Comparison of ENCODE assay signal across 18 cellular contexts in the genomic region with DNA sequence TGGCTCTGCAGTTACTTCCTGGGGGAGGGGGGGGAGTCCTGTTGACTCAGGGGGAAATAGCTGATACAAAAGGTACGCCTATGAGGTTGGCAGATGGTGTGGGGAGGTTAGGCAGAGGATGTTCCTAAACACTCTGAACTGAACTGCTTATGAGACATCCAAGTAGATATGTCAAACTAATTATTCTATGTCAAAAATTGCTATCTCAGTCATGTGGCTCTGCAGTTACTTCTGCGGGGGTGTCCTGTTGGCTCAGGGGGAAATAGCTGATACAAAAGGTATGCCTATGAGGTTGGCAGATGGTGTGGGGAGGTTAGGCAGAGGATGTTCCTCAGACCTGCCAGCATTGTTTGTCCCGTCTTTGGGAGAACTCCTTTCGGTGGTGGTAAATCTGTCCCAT. TPM values are rescaled to one million over a fixed set of nuclear protein-coding genes. Genes with fewer than 3 reads are reported as not detected.
DNase-seq lines count a peak whose midpoint lies in the region; ATAC-seq, FAIRE-seq and TF ChIP-seq lines count a peak whose summit lies in the region.
"Had no signal": no experiment of that assay in that cellular context is flagged by ENCODE, and none has a peak within 500 bp of the region (broad histone marks: within the 10 kb centered on the region; RNA-seq: fewer than 3 reads in every experiment).

No MANE protein-coding gene starts in this region.

- peaks cover 15% of the 10 kb centered on the region for H3K36me3 Mint-ChIP-seq in neural progenitor cell

- no peak overlapping the region for H3K4me3 Mint-ChIP-seq in neural progenitor cell
- H3K4me3 Mint-ChIP-seq: HFFc6 had no signal

- no peaks in the 10 kb centered on the region for H3K9me3 Mint-ChIP-seq in neural progenitor cell
- H3K9me3 Mint-ChIP-seq: HFFc6 had no signal

- in situ Hi-C loops in HepG2 (cut with HindIII; ENCODE audit: extremely low pct_ligation_motif_present, low pct_unique_long_range_greater_than_20kb) = no loop called here

- intact Hi-C loops in HepG2 (cut with micrococcal nuclease; ENCODE audit: unreplicated experiment) = no loop called here
- intact Hi-C loops in right lobe of liver (cut with DNase I) = no loop called here

- no peak for TF ChIP-seq POLR2A in HepG2 (IDR thresholded peaks at IDR 0.05; ENCODE audit: insufficient read depth in 1 of 2, low read depth in 2 of 2, low read length in 2 of 2)
- no peak for TF ChIP-seq POLR2A in right lobe of liver (IDR thresholded peaks at IDR 0.05)

- no peak overlapping the region for H2AFZ ChIP-seq in HepG2 (ENCODE audit: low read length)
- H2AFZ ChIP-seq in neural progenitor cell (replicated peaks) = no peak overlapping the region

- no peak overlapping the region for H3K27ac ChIP-seq in HepG2 (ENCODE audit: extremely low read length, insufficient read depth, low read length)
- no peak overlapping the region for H3K27ac ChIP-seq in right lobe of liver
- H3K27ac ChIP-seq in neural progenitor cell = no peak overlapping the region

- TF ChIP-seq EP300 in HepG2 (IDR thresholded peaks at IDR 0.05; ENCODE audit: low read depth in 2 of 2, low read length in 2 of 2) (no peak), HepG2 (CRISPR knock-in tag; IDR thresholded peaks at IDR 0.05; ENCODE audit: borderline replicate concordance) (no peak)

- peak; percentile 44 for FAIRE-seq in HepG2 (lab: Jason Lieb, UNC)

- H3K4me1 ChIP-seq in HepG2 (ENCODE audit: insufficient read depth, low read length) (peaks cover 5% of the 10 kb centered on the region), right lobe of liver (peaks cover 0 to 9% (median 0%) of the 10 kb centered on the region in 4 donors), neural progenitor cell (peaks cover 14% of the 10 kb centered on the region)

- H3K79me2 ChIP-seq in HepG2 (ENCODE audit: insufficient read depth, low read length) = no peaks in the 10 kb centered on the region
- H3K79me2 ChIP-seq in neural progenitor cell (ENCODE audit: low read depth) = no peaks in the 10 kb centered on the region

- H3K27me3 Mint-ChIP-seq in neural progenitor cell (ENCODE audit: insufficient read depth, low read depth) = no peaks in the 10 kb centered on the region

- CTCF ChIA-PET in HepG2 (lab: Yijun Ruan, JAX; ENCODE audit: low intra/inter-chr PET ratio, low total read pairs) = no interaction called here

- ATAC-seq in HepG2 (no peak), right lobe of liver (no peak), HG03457 (IDR thresholded peaks at IDR 0.05; ENCODE audit: unreplicated experiment) (no peak)

- no peak for TF ChIP-seq RAD21 in HepG2 (CRISPR knock-in tag; IDR thresholded peaks at IDR 0.05)

- H4K20me1 ChIP-seq in HepG2 (ENCODE audit: insufficient read depth, low read length) (no peaks in the 10 kb centered on the region), neural progenitor cell (ENCODE audit: low read depth) (no peaks in the 10 kb centered on the region)

- no TSS peak for BruUV-seq in HepG2 (replicated peaks; lab: Mats Ljungman, UMichigan)

- peaks cover 29% of the 10 kb centered on the region for H3F3A ChIP-seq in neural progenitor cell (ENCODE audit: low read depth)

- TF ChIP-seq CTCF in HepG2 (CRISPR knock-in tag; IDR thresholded peaks at IDR 0.05) (no peak), right lobe of liver (IDR thresholded peaks at IDR 0.05) (no peak), neural progenitor cell (IDR thresholded peaks at IDR 0.05) (no peak)

- peak overlapping the region; percentile 40 for H3K27ac Mint-ChIP-seq in neural progenitor cell
- H3K27ac Mint-ChIP-seq: HFFc6 had no signal

- H3K4me3 ChIP-seq in HepG2 (replicated peaks in 1 of 3; ENCODE audit: insufficient read depth in 1 of 3, low read depth in 2 of 3, low read length in 3 of 3) (no peak overlapping the region), right lobe of liver (no peak overlapping the region), neural progenitor cell (no peak overlapping the region)

- WGBS in HepG2 (ENCODE audit: low lambda C conversion rate) = 98% methylated on average over 4 of the region's 4 CpGs
- 85% methylated on average over 4 of the region's 4 CpGs for WGBS in right lobe of liver (ENCODE audit: insufficient coverage, low coverage, low lambda C conversion rate, missing lambda C conversion rate)

- peaks cover 32% of the 10 kb centered on the region for H3K4me1 Mint-ChIP-seq in neural progenitor cell

- no peak overlapping the region for H3K4me2 ChIP-seq in HepG2 (ENCODE audit: low read depth, low read length)
- no peak overlapping the region for H3K4me2 ChIP-seq in neural progenitor cell

- H3K9me3 ChIP-seq in HepG2 (ENCODE audit: low read length) (no peaks in the 10 kb centered on the region), right lobe of liver (no peaks in the 10 kb centered on the region), neural progenitor cell (ENCODE audit: low read depth) (no peaks in the 10 kb centered on the region)
- H3K9me3 ChIP-seq: Caco-2 had no signal

- DNase-seq in HepG2 (ENCODE audit: low spot score) (no peak), right lobe of liver (no peak), kidney tubule cell (ENCODE audit: low spot score) (peak; percentile 41), neural progenitor cell (ENCODE audit: low spot score) (no peak), globus pallidus (ENCODE audit: low spot score) (no peak), SIG-M5 treated with dmso at 0.1 percent for 504 hours (lab: John Stamatoyannopoulos, UW; ENCODE audit: unreplicated experiment) (no peak)
- DNase-seq: Caco-2, DMS153, HFFc6, NCI-H1048, NCI-H146, NCI-H2081 treated with DMSO at 0.1 percent for 48 hours, NCI-H2227 treated with DMSO at 0.1 percent for 48 hours, NCI-H524 treated with DMSO at 0.1 percent for 48 hours, OCI-M1, RPMI8226, SIG-M5 had no signal

- POLR2A ChIA-PET in HepG2 (lab: Yijun Ruan, JAX) = no interaction called here

- H3K36me3 ChIP-seq in HepG2 (replicated peaks in 1 of 2; ENCODE audit: control insufficient read depth in 1 of 2, insufficient read depth in 2 of 2, low read length in 2 of 2) (peaks cover 1 to 8% of the 10 kb centered on the region in 2 experiments; a peak in 1 of 5 replicates), right lobe of liver (peaks cover 0 to 11% (median 2%) of the 10 kb centered on the region in 4 donors), neural progenitor cell (no peaks in the 10 kb centered on the region)

- H3K9ac ChIP-seq in HepG2 (ENCODE audit: insufficient read depth, low read depth, low read length) (no peak overlapping the region), neural progenitor cell (no peak overlapping the region)

- H3K27me3 ChIP-seq in HepG2 (ENCODE audit: control insufficient read depth in 1 of 2, insufficient read depth in 2 of 2, low read length in 2 of 2) (no peaks in the 10 kb centered on the region), right lobe of liver (no peaks in the 10 kb centered on the region), neural progenitor cell (no peaks in the 10 kb centered on the region)

TF ChIP-seq in HepG2, 621 proteins besides CTCF, POLR2A, EP300 and RAD21:
- TF ChIP-seq SRSF9 (IDR thresholded peaks at IDR 0.05; ENCODE audit: borderline replicate concordance, insufficient read depth, low read depth, low read length, poor library complexity, severe bottlenecking) = no peak

RNA-seq across cellular contexts. Expression of a gene that starts 5.1 kb away (rescaled TPM):
- total RNA-seq in HepG2 (2016; rRNA removed; fragmentation: Illumina TruSeq; extraction: Trizol) (5.4 and 5.5 TPM in 2 replicates), right lobe of liver (1 to 10 TPM; 1.4 to 3.8 (median 3.3) TPM), neural progenitor cell (ENCODE audit: low replicate concordance) (15.6 and 23.5 TPM in 2 replicates)
- total RNA-seq in HepG2 (2016; cell fraction: cytosol; rRNA removed; fragmentation: Illumina TruSeq; extraction: Trizol; ENCODE audit: low read depth) = 0.62 and 0.71 TPM in 2 replicates
- 5.0 and 6.6 TPM in 2 replicates for total RNA-seq in HepG2 (2016; cell fraction: insoluble cytoplasmic fraction; rRNA removed; fragmentation: Illumina TruSeq; extraction: Trizol)
- 2.2 and 2.7 TPM in 2 replicates for total RNA-seq in HepG2 (2016; cell fraction: membrane; rRNA removed; fragmentation: Illumina TruSeq; extraction: Trizol)
- total RNA-seq in HepG2 (2016; cell fraction: nucleus; rRNA removed; fragmentation: Illumina TruSeq; extraction: Trizol) = 9.6 and 10.7 TPM in 2 replicates
- polyA plus RNA-seq in HepG2 (2011; rRNA removed) = 3.1 and 3.9 TPM in 2 replicates
- 1.9 TPM in 2 replicates for polyA plus RNA-seq in HepG2 (2011; cell fraction: cytosol; rRNA removed)
- polyA plus RNA-seq in HepG2 (2011; cell fraction: nucleus; rRNA removed) = 6.1 and 6.5 TPM in 2 replicates
- 4.0 and 4.1 TPM in 2 replicates for polyA plus RNA-seq in HepG2 (2012)
- 0.77 and 0.96 TPM in 2 replicates for polyA plus RNA-seq in HepG2 (2016; cell fraction: cytosol; fragmentation: Illumina TruSeq; extraction: Trizol; ENCODE audit: low read depth)
- 4.7 TPM in 2 replicates for polyA plus RNA-seq in HepG2 (2016; cell fraction: insoluble cytoplasmic fraction; fragmentation: Illumina TruSeq; extraction: Trizol; ENCODE audit: low read depth)
- 1.5 and 2.0 TPM in 2 replicates for polyA plus RNA-seq in HepG2 (2016; cell fraction: membrane; fragmentation: Illumina TruSeq; extraction: Trizol; ENCODE audit: low read depth)
- 22.3 and 22.4 TPM in 2 replicates for polyA plus RNA-seq in HepG2 (2016; cell fraction: nucleus; fragmentation: Illumina TruSeq; extraction: Trizol; ENCODE audit: insufficient read depth, low read depth)
- 3.5 and 7.9 TPM in 2 replicates for polyA minus RNA-seq in HepG2 (2011; rRNA and poly(A)+ RNA removed; ENCODE audit: low replicate concordance)
- 1.2 and 1.5 TPM in 2 replicates for polyA minus RNA-seq in HepG2 (2011; cell fraction: cytosol; rRNA and poly(A)+ RNA removed)
- 9.2 and 12.5 TPM in 2 replicates for polyA minus RNA-seq in HepG2 (2011; cell fraction: nucleus; rRNA and poly(A)+ RNA removed)
